ENCODE assay signal across 1 cellular context in genomic region chr22:38394929-38395629, GRCh38.
A peak's percentile ranks its signal among the peaks of the same experiment; 100 is the strongest.
TF ChIP-seq lines count a peak whose summit lies in the region.
"Not testable (repeated sequence)": the region's sequence is repeated elsewhere in the genome, so short reads cannot be mapped to it uniquely, and the experiment has no call there.

No MANE protein-coding gene starts in this region.

TF ChIP-seq in K562, 482 proteins besides CTCF, POLR2A, EP300 and RAD21 (continued from another document):
- peak; percentile 32 for TF ChIP-seq NCOR1 (IDR thresholded peaks at IDR 0.05)
- TF ChIP-seq SMARCC2 (IDR thresholded peaks at IDR 0.05; ENCODE audit: low read depth), result 0 out of 2 replicates have a peak, but pooled peaks have one; percentile 30
- peak; percentile 79 for TF ChIP-seq DPF2 (IDR thresholded peaks at IDR 0.05)
- peak; percentile 53; the same call in 1 of the 2 replicates for TF ChIP-seq TAL1 (IDR thresholded peaks at IDR 0.05)
- TF ChIP-seq CBFA2T2 (conservative IDR thresholded peaks at IDR 0.05), result peak; percentile 38
- TF ChIP-seq TCF3 (CRISPR knock-in tag; IDR thresholded peaks at IDR 0.05), result peak; percentile 49
- TF ChIP-seq CEBPB (tag; IDR thresholded peaks at IDR 0.05), result peak; percentile 68
- TF ChIP-seq ARID1B (IDR thresholded peaks at IDR 0.05), result peak; percentile 77
- 0 out of 2 replicates have a peak, but pooled peaks have one; percentile 25 for TF ChIP-seq MYNN (IDR thresholded peaks at IDR 0.05)
- TF ChIP-seq MYNN (CRISPR knock-in tag; IDR thresholded peaks at IDR 0.05), result not testable (repeated sequence)
- 0 out of 2 replicates have a peak, but pooled peaks have one; percentile 27 for TF ChIP-seq SOX6 (IDR thresholded peaks at IDR 0.05)
- TF ChIP-seq YY1 (IDR thresholded peaks at IDR 0.05; ENCODE audit: borderline replicate concordance in 1 of 3, control insufficient read depth in 1 of 3, extremely low read depth in 1 of 3, insufficient read depth in 3 of 3, insufficient read length in 1 of 3, insufficient replicate concordance in 2 of 3, low read depth in 1 of 3, low read length in 2 of 3), result peak in 1 of 3 experiments; percentile 30
- peak; percentile 27; the same call in 1 of the 2 replicates for TF ChIP-seq MAFG (tag; conservative IDR thresholded peaks at IDR 0.05)
- TF ChIP-seq CBFA2T3 (IDR thresholded peaks at IDR 0.05), result peak; percentile 68
- peak; percentile 44; the same call in 1 of the 2 replicates for TF ChIP-seq NFE2 (IDR thresholded peaks at IDR 0.05; ENCODE audit: low read depth)
